ENCODE assay signal across 12 cellular contexts in the genomic region with DNA sequence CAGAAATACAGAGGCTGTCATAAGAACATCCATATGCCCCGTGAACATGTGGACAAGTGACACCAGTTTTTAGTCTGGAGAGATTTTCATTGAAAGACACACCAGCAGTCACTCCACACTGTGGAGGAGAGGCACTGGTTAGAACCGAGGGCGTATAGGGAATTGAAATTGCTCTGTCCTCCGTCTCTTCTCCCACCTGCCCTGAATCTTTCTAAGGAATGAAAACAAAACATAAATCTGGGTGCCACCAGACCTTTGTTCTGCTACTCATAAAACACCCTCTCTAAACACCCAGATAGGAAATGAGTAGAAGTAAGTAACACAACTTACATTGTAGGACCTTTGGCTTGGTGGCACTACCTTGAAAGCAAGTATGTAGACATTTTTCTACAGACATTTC. TPM values are rescaled to one million over a fixed set of nuclear protein-coding genes. Genes with fewer than 3 reads are reported as not detected.
DNase-seq lines count a peak whose midpoint lies in the region; ATAC-seq and TF ChIP-seq lines count a peak whose summit lies in the region.
"Had no signal": no experiment of that assay in that cellular context is flagged by ENCODE, and none has a peak within 500 bp of the region (broad histone marks: within the 10 kb centered on the region; RNA-seq: fewer than 3 reads in every experiment).

No MANE protein-coding gene starts in this region.

- H3K4me3 ChIP-seq in CD4-positive, alpha-beta memory T cell (ENCODE audit: low read length in 2 of 2) = no peak overlapping the region

- peak overlapping the region; percentile 57 to 94 (median 80) for H3K4me3 Mint-ChIP-seq in CD4-positive, alpha-beta memory T cell
- H3K4me3 Mint-ChIP-seq in activated T-helper 17 cell treated with anti-CD3 and anti-CD28 coated beads, Interleukin-2, amount 50 U/mL, for 72 hours = peak overlapping the region; percentile 70
- H3K4me3 Mint-ChIP-seq in mesothelial cell of epicardium = peak overlapping the region; percentile 70

- H3K36me3 ChIP-seq in CD4-positive, alpha-beta memory T cell (ENCODE audit: insufficient read depth, low read length) = no peaks in the 10 kb centered on the region
- no peaks in the 10 kb centered on the region for H3K36me3 ChIP-seq in ES-I3 (ENCODE audit: insufficient read depth, low read length)
- H3K36me3 ChIP-seq: brain microvascular endothelial cell, esophagus squamous epithelium, pancreas had no signal

- peaks cover 15% of the 10 kb centered on the region for H3K4me1 ChIP-seq in CD4-positive, alpha-beta memory T cell (ENCODE audit: insufficient read depth, low read length)
- peaks cover 13% of the 10 kb centered on the region for H3K4me1 ChIP-seq in ES-I3 (ENCODE audit: insufficient read depth, low read length)

- no peak for TF ChIP-seq CTCF in mesothelial cell of epicardium (IDR thresholded peaks at IDR 0.05; ENCODE audit: unreplicated experiment)

- ATAC-seq in activated T-helper 17 cell treated with anti-CD3 and anti-CD28 coated beads, Interleukin-2, amount 50 U/mL, for 72 hours (replicated peaks) = no peak
- ATAC-seq in GM18867 (IDR thresholded peaks at IDR 0.05; ENCODE audit: unreplicated experiment) = no peak
- ATAC-seq in GM18873 (IDR thresholded peaks at IDR 0.05; ENCODE audit: low FRiP score, unreplicated experiment) = no peak

- intact Hi-C loops in CD4-positive, alpha-beta memory T cell (cut with micrococcal nuclease) = no loop called here

- peaks cover 53 to 66% of the 10 kb centered on the region in 2 donors for H3K27me3 Mint-ChIP-seq in CD4-positive, alpha-beta memory T cell
- H3K27me3 Mint-ChIP-seq in activated T-helper 17 cell treated with anti-CD3 and anti-CD28 coated beads, Interleukin-2, amount 50 U/mL, for 72 hours = peaks cover 74% of the 10 kb centered on the region
- peaks cover 53% of the 10 kb centered on the region for H3K27me3 Mint-ChIP-seq in mesothelial cell of epicardium (ENCODE audit: low read depth)

- no peak overlapping the region for H3K27ac ChIP-seq in CD4-positive, alpha-beta memory T cell (ENCODE audit: low read depth, low read length)
- H3K27ac ChIP-seq: brain microvascular endothelial cell, pancreas had no signal

- DNase-seq in CD4-positive, alpha-beta memory T cell = no peak
- DNase-seq in mesothelial cell of epicardium (ENCODE audit: low spot score in 2 of 2, unreplicated experiment in 2 of 2) = no peak
- DNase-seq in DMS53 (lab: John Stamatoyannopoulos, UW) = no peak
- no peak for DNase-seq in stimulated activated CD4-positive, alpha-beta T cell treated with anti-CD3 and anti-CD28 coated beads, Interleukin-2, amount 100 ng/mL, for 24 hours
- DNase-seq: brain microvascular endothelial cell, esophagus squamous epithelium, MV-4-11, pancreas had no signal

- peaks cover 25% of the 10 kb centered on the region for H3K27me3 ChIP-seq in CD4-positive, alpha-beta memory T cell (ENCODE audit: insufficient read depth, low read length)

- peak overlapping the region; percentile 80; the same call in 1 of the 2 replicates for H3K9ac ChIP-seq in ES-I3 (ENCODE audit: low read depth, low read length)

- H3K27ac Mint-ChIP-seq in CD4-positive, alpha-beta memory T cell = no peak overlapping the region
- no peak overlapping the region for H3K27ac Mint-ChIP-seq in activated T-helper 17 cell treated with anti-CD3 and anti-CD28 coated beads, Interleukin-2, amount 50 U/mL, for 72 hours
- no peak overlapping the region for H3K27ac Mint-ChIP-seq in mesothelial cell of epicardium

- CTCF ChIA-PET in CD4-positive, alpha-beta memory T cell (lab: Charles Lee; ENCODE audit: partially characterized antibody) = interaction anchor here (1.3 to 1.4 kb wide), 2 partner anchors 16 to 27 kb away, joined by 4 to 5 read pairs; no protein-coding TSS in a partner anchor

- no peaks in the 10 kb centered on the region for H3K36me3 Mint-ChIP-seq in CD4-positive, alpha-beta memory T cell
- no peaks in the 10 kb centered on the region for H3K36me3 Mint-ChIP-seq in activated T-helper 17 cell treated with anti-CD3 and anti-CD28 coated beads, Interleukin-2, amount 50 U/mL, for 72 hours (ENCODE audit: low read depth)
- H3K36me3 Mint-ChIP-seq in mesothelial cell of epicardium = no peaks in the 10 kb centered on the region

- peaks cover 7 to 17% (median 14%) of the 10 kb centered on the region in 4 donors for H3K4me1 Mint-ChIP-seq in CD4-positive, alpha-beta memory T cell
- H3K4me1 Mint-ChIP-seq in activated T-helper 17 cell treated with anti-CD3 and anti-CD28 coated beads, Interleukin-2, amount 50 U/mL, for 72 hours = peaks cover 12% of the 10 kb centered on the region
- H3K4me1 Mint-ChIP-seq in mesothelial cell of epicardium = peaks cover 27% of the 10 kb centered on the region

- peaks cover 0 to 2% (median 0%) of the 10 kb centered on the region in 8 donors for H3K9me3 Mint-ChIP-seq in CD4-positive, alpha-beta memory T cell
- H3K9me3 Mint-ChIP-seq in activated T-helper 17 cell treated with anti-CD3 and anti-CD28 coated beads, Interleukin-2, amount 50 U/mL, for 72 hours = no peaks in the 10 kb centered on the region
- H3K9me3 Mint-ChIP-seq in mesothelial cell of epicardium = no peaks in the 10 kb centered on the region

- H3K9me3 ChIP-seq in CD4-positive, alpha-beta memory T cell (ENCODE audit: control insufficient read depth in 1 of 2, low read length in 2 of 2) = no peaks in the 10 kb centered on the region
- no peaks in the 10 kb centered on the region for H3K9me3 ChIP-seq in ES-I3 (ENCODE audit: control insufficient read depth, insufficient read depth, low read length)
- H3K9me3 ChIP-seq: esophagus squamous epithelium, pancreas had no signal

- POLR2A ChIA-PET in CD4-positive, alpha-beta memory T cell (lab: Charles Lee; ENCODE audit: partially characterized antibody) = no interaction called here

RNA-seq across cellular contexts. Expression of gene STON2, which starts 37.1 kb away (rescaled TPM):
- total RNA-seq in CD4-positive, alpha-beta memory T cell = not detected
- not detected for polyA plus RNA-seq in CD4-positive, alpha-beta memory T cell
- total RNA-seq in activated T-helper 17 cell treated with anti-CD3 and anti-CD28 coated beads, Interleukin-2, amount 50 U/mL, for 72 hours = 1 to 10 TPM in 1 of 2 donors, under 1 TPM in 1; 0.64 to 1.5 TPM
- 60.4 to 63.5 TPM (median 63.0 TPM) in 3 replicates for total RNA-seq in mesothelial cell of epicardium

Comparison
In these comparisons a context has a peak if more than half of its experiments do, and no peak if none do; other contexts are left out.
1. RNA of gene STON2, which starts 37.1 kb away (total RNA-seq): 60.4 to 63.5 TPM in mesothelial cell of epicardium; 0.64 to 1.5 TPM in activated T-helper 17 cell treated with anti-CD3 and anti-CD28 coated beads, Interleukin-2, amount 50 U/mL, for 72 hours and not detected in CD4-positive, alpha-beta memory T cell; every median in the first group is over 10 times any median in the second.
2. Peak in every context shown above with its lines, with median percentiles within 50 percentile points of each other: H3K4me3 Mint-ChIP-seq.